Comparison of ENCODE assay signal across 15 cellular contexts in genomic region chr7:148939128-148939747, GRCh38. TPM values are rescaled to one million over a fixed set of nuclear protein-coding genes. Genes with fewer than 3 reads are reported as not detected.
DNase-seq lines count a peak whose midpoint lies in the region; ATAC-seq, FAIRE-seq and TF ChIP-seq lines count a peak whose summit lies in the region.
"Had no signal": no experiment of that assay in that cellular context is flagged by ENCODE, and none has a peak within 500 bp of the region (broad histone marks: within the 10 kb centered on the region; RNA-seq: fewer than 3 reads in every experiment).

No MANE protein-coding gene starts in this region.

- H4K20me1 ChIP-seq in OCI-LY3 (ENCODE audit: insufficient read depth, low read length) = no peaks in the 10 kb centered on the region
- H4K20me1 ChIP-seq in K562 (replicated peaks; ENCODE audit: control insufficient read depth, insufficient read depth, low read length) = no peaks in the 10 kb centered on the region

- no peak overlapping the region for H3K27ac ChIP-seq in CD4-positive, alpha-beta T cell (ENCODE audit: low read depth, low read length)
- H3K27ac ChIP-seq in OCI-LY3 (ENCODE audit: low read length) = peak overlapping the region; percentile 89
- peak overlapping the region; percentile 18; the same call in 1 of the 3 replicates for H3K27ac ChIP-seq in K562 (ENCODE audit: extremely low read depth, low read depth, low read length)
- no peak overlapping the region for H3K27ac ChIP-seq in effector memory CD4-positive, alpha-beta T cell (ENCODE audit: insufficient read depth, low read length, poor library complexity, severe bottlenecking)
- H3K27ac ChIP-seq: left lung had no signal

- H3K79me2 ChIP-seq in OCI-LY3 (ENCODE audit: low read length) (peaks cover 38% of the 10 kb centered on the region), K562 (ENCODE audit: control insufficient read depth, insufficient read depth, low read length) (peaks cover 20% of the 10 kb centered on the region)

- H3K4me1 ChIP-seq in OCI-LY3 (ENCODE audit: low read length) (peaks cover 23% of the 10 kb centered on the region), K562 (replicated peaks in 1 of 2; ENCODE audit: control insufficient read depth in 2 of 2, insufficient read depth in 2 of 2, low read length in 2 of 2) (peaks cover 4 to 6% of the 10 kb centered on the region in 2 experiments; a peak in 2 of 5 replicates)
- peaks cover 4% of the 10 kb centered on the region for H3K4me1 ChIP-seq in effector memory CD4-positive, alpha-beta T cell (ENCODE audit: control insufficient read depth, insufficient read depth, low read length, poor library complexity, severe bottlenecking)

- POLR2A ChIA-PET in CD4-positive, alpha-beta T cell (lab: Charles Lee) = interaction anchor here (0.7 to 1.4 kb wide), 2 partner anchors 56 to 241 kb away, joined by 4 to 5 read pairs; partner anchors contain the start of gene CUL1
- POLR2A ChIA-PET in K562 (lab: Yijun Ruan, JAX) = interaction anchor here (0.8 to 1.4 kb wide), 5 partner anchors 9 to 108 kb away, joined by 3 to 6 read pairs (median 3); no protein-coding TSS in a partner anchor

- H3K27me3 Mint-ChIP-seq in CD4-positive, alpha-beta T cell = no peaks in the 10 kb centered on the region

- ATAC-seq in CD4-positive, alpha-beta T cell (ENCODE audit: poor library complexity) = no peak
- ATAC-seq in K562 (no peak), HG02571 (IDR thresholded peaks at IDR 0.05; ENCODE audit: unreplicated experiment) (no peak)
- ATAC-seq: left lung, SK-N-SH treated with all-trans-retinoic acid at 6 μM for 48 hours had no signal

- peak overlapping the region; percentile 83 for H3K4me3 Mint-ChIP-seq in CD4-positive, alpha-beta T cell
- H3K4me3 Mint-ChIP-seq: CD14-positive monocyte had no signal

- H3K4me2 ChIP-seq in OCI-LY3 (ENCODE audit: low read length) (peak overlapping the region; percentile 91), K562 (ENCODE audit: insufficient read depth, low read length) (no peak overlapping the region)

- in situ Hi-C loops in GM13977 (cut with MboI; ENCODE audit: low pct_unique_long_range_greater_than_20kb, low sequenced_read_pairs, unreplicated experiment) (no loop called here), K562 (cut with MboI) (no loop called here)

- FAIRE-seq in K562 (lab: Jason Lieb, UNC) = peak; percentile 49
- FAIRE-seq: HTR-8/SVneo had no signal

- H3K27me3 ChIP-seq in CD4-positive, alpha-beta T cell (ENCODE audit: control insufficient read depth, insufficient read depth, low read length) = no peaks in the 10 kb centered on the region
- H3K27me3 ChIP-seq in OCI-LY3 (ENCODE audit: low read depth, low read length) = no peaks in the 10 kb centered on the region
- no peaks in the 10 kb centered on the region for H3K27me3 ChIP-seq in K562 (ENCODE audit: control insufficient read depth in 2 of 2, insufficient read depth in 2 of 2, low read length in 2 of 2)
- H3K27me3 ChIP-seq in effector memory CD4-positive, alpha-beta T cell (replicated peaks; ENCODE audit: control insufficient read depth, insufficient read depth, low read length, poor library complexity, severe bottlenecking) = no peaks in the 10 kb centered on the region
- H3K27me3 ChIP-seq: left lung, transverse colon had no signal

- H3K9me3 ChIP-seq in CD4-positive, alpha-beta T cell (ENCODE audit: control insufficient read depth, low read length) = no peaks in the 10 kb centered on the region
- H3K9me3 ChIP-seq in OCI-LY3 (ENCODE audit: insufficient read depth, low read length) (no peaks in the 10 kb centered on the region), K562 (replicated peaks; ENCODE audit: control insufficient read depth, insufficient read depth, low read depth, low read length) (no peaks in the 10 kb centered on the region)
- no peaks in the 10 kb centered on the region for H3K9me3 ChIP-seq in effector memory CD4-positive, alpha-beta T cell (ENCODE audit: control insufficient read depth, low read length)
- H3K9me3 ChIP-seq: left lung, transverse colon had no signal

- no peak for DNase-seq in CD4-positive, alpha-beta T cell
- peak; percentile 56 for DNase-seq in GM13977 (ENCODE audit: low spot score)
- DNase-seq in K562 (ENCODE audit: extremely low read depth in 1 of 4, low spot score in 3 of 4) = peak in 1 of 4 experiments; percentile 48
- no peak for DNase-seq in medulla oblongata (ENCODE audit: extremely low spot score)
- no peak for DNase-seq in AG20443 (ENCODE audit: low spot score)
- no peak for DNase-seq in effector memory CD4-positive, alpha-beta T cell
- DNase-seq: hypothalamus, left lung, NCI-H2171, transverse colon had no signal

- intact Hi-C loops in CD4-positive, alpha-beta T cell (cut with DNase I, micrococcal nuclease) = loop anchor here in 1 of 2 experiments (2.0 to 5.0 kb wide), 2 partner anchors 52 to 82 kb away; no protein-coding TSS in a partner anchor
- intact Hi-C loops in K562 (cut with micrococcal nuclease) = no loop called here

- TF ChIP-seq EP300 in K562 (IDR thresholded peaks at IDR 0.05; ENCODE audit: low read length) = no peak

- 67% methylated on average over 1 of the region's 1 CpG for whole genome bisulfite sequencing in K562 (ENCODE audit: insufficient coverage, low coverage, missing lambda C conversion rate)

- H2AFZ ChIP-seq in OCI-LY3 (ENCODE audit: low read depth, low read length) = no peak overlapping the region
- no peak overlapping the region for H2AFZ ChIP-seq in K562 (ENCODE audit: low read depth, low read length)

- no TSS peak for BruUV-seq in K562 (replicated peaks; lab: Mats Ljungman, UMichigan)

- no peaks in the 10 kb centered on the region for H3K9me3 Mint-ChIP-seq in CD4-positive, alpha-beta T cell

- H3K36me3 Mint-ChIP-seq in CD4-positive, alpha-beta T cell (ENCODE audit: low read depth) = peaks cover 10% of the 10 kb centered on the region
- H3K36me3 Mint-ChIP-seq: CD14-positive monocyte had no signal

- TF ChIP-seq POLR2A in K562 (conservative IDR thresholded peaks at IDR 0.05) = no peak

- H3K27ac Mint-ChIP-seq in CD4-positive, alpha-beta T cell = peak overlapping the region; percentile 42

- H3K9ac ChIP-seq in OCI-LY3 (ENCODE audit: low read length) = peak overlapping the region; percentile 96
- peak overlapping the region in 1 of 2 experiments; percentile 91; a peak in 2 of 4 replicates for H3K9ac ChIP-seq in K562 (ENCODE audit: insufficient read depth in 1 of 2, low read depth in 2 of 2, low read length in 2 of 2)

- no peaks in the 10 kb centered on the region for H3K9me1 ChIP-seq in K562 (ENCODE audit: control insufficient read depth, insufficient read depth, low read length)

- no peak for TF ChIP-seq CTCF in CD4-positive, alpha-beta T cell (IDR thresholded peaks at IDR 0.05)
- TF ChIP-seq CTCF in GM13977 (IDR thresholded peaks at IDR 0.05; ENCODE audit: extremely low read depth, insufficient read depth, missing control alignments) (no peak), OCI-LY3 (IDR thresholded peaks at IDR 0.05; ENCODE audit: low read depth, low read length) (no peak), K562 (IDR thresholded peaks at IDR 0.05 in 2 of 3, conservative IDR thresholded peaks at IDR 0.05 in 1 of 3; ENCODE audit: insufficient read depth in 2 of 3, low read depth in 1 of 3, low read length in 3 of 3) (no peak)

- no peak for TF ChIP-seq RAD21 in K562 (CRISPR knock-in tag; conservative IDR thresholded peaks at IDR 0.05 in 1 of 2, IDR thresholded peaks at IDR 0.05 in 1 of 2)

- H3K4me1 Mint-ChIP-seq in CD4-positive, alpha-beta T cell (ENCODE audit: low read depth) = peaks cover 27% of the 10 kb centered on the region

- H3K36me3 ChIP-seq in OCI-LY3 (replicated peaks; ENCODE audit: low read depth, low read length) (peaks cover 13% of the 10 kb centered on the region), K562 (ENCODE audit: control insufficient read depth, insufficient read depth, low read length) (no peaks in the 10 kb centered on the region)
- H3K36me3 ChIP-seq in effector memory CD4-positive, alpha-beta T cell (ENCODE audit: control insufficient read depth, insufficient read depth, low read length) = no peaks in the 10 kb centered on the region
- H3K36me3 ChIP-seq: left lung, transverse colon had no signal

- H3K4me3 ChIP-seq in OCI-LY3 (ENCODE audit: low read length) = peak overlapping the region; percentile 85
- no peak overlapping the region for H3K4me3 ChIP-seq in K562
- no peak overlapping the region for H3K4me3 ChIP-seq in effector memory CD4-positive, alpha-beta T cell (ENCODE audit: insufficient read depth, low read depth, low read length, poor library complexity, severe bottlenecking)
- H3K4me3 ChIP-seq: transverse colon had no signal

- CTCF ChIA-PET in CD4-positive, alpha-beta T cell (lab: Charles Lee) = interaction anchor here (1.0 kb wide), 1 partner anchor 27 kb away, joined by 3 read pairs; no protein-coding TSS in a partner anchor
- CTCF ChIA-PET in K562 (lab: Yijun Ruan, JAX; ENCODE audit: low intra/inter-chr PET ratio) = no interaction called here

TF ChIP-seq in K562, 482 proteins besides CTCF, POLR2A, EP300 and RAD21 (continues in another document):
- TF ChIP-seq ZNF239 (CRISPR knock-in tag; IDR thresholded peaks at IDR 0.05) (no peak), ELF2 (CRISPR knock-in tag; IDR thresholded peaks at IDR 0.05) (0 out of 2 replicates have a peak, but pooled peaks have one; percentile 45), FOXK2 (conservative IDR thresholded peaks at IDR 0.05 in 1 of 2, IDR thresholded peaks at IDR 0.05 in 1 of 2; ENCODE audit: low read depth in 2 of 2) (0 out of 4 replicates have a peak, but pooled peaks of 1 of the 2 experiments have one; percentile 16), MXI1 (IDR thresholded peaks at IDR 0.05; ENCODE audit: low read depth, low read length) (0 out of 2 replicates have a peak, but pooled peaks have one; percentile 26), SRSF7 (optimal IDR thresholded peaks at IDR 0.05; ENCODE audit: low read depth, low read length) (no peak)

RNA-seq across cellular contexts. Expression of gene EZH2, which starts 55.1 kb away (rescaled TPM):
- total RNA-seq in CD4-positive, alpha-beta T cell = 10 to 100 TPM; 16.0 to 17.6 TPM
- total RNA-seq in K562 (2011; cell fraction: chromatin; rRNA removed; ENCODE audit: low replicate concordance) = 140 and 431 TPM in 2 replicates
- 73.7 and 105 TPM in 2 replicates for total RNA-seq in K562 (2011; cell fraction: nucleolus; rRNA removed)
- total RNA-seq in K562 (2011; cell fraction: nucleoplasm; rRNA removed) = 141 and 150 TPM in 2 replicates
- total RNA-seq in K562 (2014; rRNA removed) (93.8 and 109 TPM in 2 replicates), K562 (2014; rRNA removed; fragmentation: Illumina TruSeq; extraction: Trizol) (98.6 and 116 TPM in 2 replicates), K562 (2015; rRNA removed; fragmentation: Illumina TruSeq; extraction: Trizol) (82.7 and 88.5 TPM in 2 replicates), K562 (2021) (109 and 118 TPM in 2 replicates)
- polyA plus RNA-seq in K562 (2011; rRNA removed) (172 and 175 TPM in 2 replicates), K562 (2014; fragmentation: Illumina TruSeq; extraction: Trizol) (146 and 170 TPM in 2 replicates), K562 (2014; fragmentation: Nextera tagmentation; extraction: Ambion mirVana) (10 to 100 TPM; 48.7 to 63.0 TPM), K562 (2014; rRNA removed) (137 and 157 TPM in 2 replicates)
- polyA plus RNA-seq in K562 (2011; cell fraction: cytosol; rRNA removed) = 52.3 and 86.8 TPM in 2 replicates
- 308 and 479 TPM in 2 replicates for polyA plus RNA-seq in K562 (2011; cell fraction: nucleus; rRNA removed)
- 96.3 and 101 TPM in 2 replicates for polyA plus RNA-seq in K562 (2012)
- polyA minus RNA-seq in K562 (2011; rRNA and poly(A)+ RNA removed) = 123 and 134 TPM in 2 replicates
- polyA minus RNA-seq in K562 (2011; cell fraction: cytosol; rRNA and poly(A)+ RNA removed) = 54.2 and 59.2 TPM in 2 replicates
- 83.7 and 175 TPM in 2 replicates for polyA minus RNA-seq in K562 (2011; cell fraction: nucleus; rRNA and poly(A)+ RNA removed)

Comparison
In these comparisons a context has a peak if more than half of its experiments do, and no peak if none do; other contexts are left out.
1. H3K27ac ChIP-seq: peak in OCI-LY3 (single experiment) and K562 (single experiment); none in CD4-positive, alpha-beta T cell (single experiment) and effector memory CD4-positive, alpha-beta T cell (single experiment).
2. RNA of gene EZH2, which starts 55.1 kb away (total RNA-seq): 73.7 to 431 TPM in K562; 16.0 to 17.6 TPM in CD4-positive, alpha-beta T cell; every median in the first group is over 4 times any median in the second.